In the genomic region with DNA sequence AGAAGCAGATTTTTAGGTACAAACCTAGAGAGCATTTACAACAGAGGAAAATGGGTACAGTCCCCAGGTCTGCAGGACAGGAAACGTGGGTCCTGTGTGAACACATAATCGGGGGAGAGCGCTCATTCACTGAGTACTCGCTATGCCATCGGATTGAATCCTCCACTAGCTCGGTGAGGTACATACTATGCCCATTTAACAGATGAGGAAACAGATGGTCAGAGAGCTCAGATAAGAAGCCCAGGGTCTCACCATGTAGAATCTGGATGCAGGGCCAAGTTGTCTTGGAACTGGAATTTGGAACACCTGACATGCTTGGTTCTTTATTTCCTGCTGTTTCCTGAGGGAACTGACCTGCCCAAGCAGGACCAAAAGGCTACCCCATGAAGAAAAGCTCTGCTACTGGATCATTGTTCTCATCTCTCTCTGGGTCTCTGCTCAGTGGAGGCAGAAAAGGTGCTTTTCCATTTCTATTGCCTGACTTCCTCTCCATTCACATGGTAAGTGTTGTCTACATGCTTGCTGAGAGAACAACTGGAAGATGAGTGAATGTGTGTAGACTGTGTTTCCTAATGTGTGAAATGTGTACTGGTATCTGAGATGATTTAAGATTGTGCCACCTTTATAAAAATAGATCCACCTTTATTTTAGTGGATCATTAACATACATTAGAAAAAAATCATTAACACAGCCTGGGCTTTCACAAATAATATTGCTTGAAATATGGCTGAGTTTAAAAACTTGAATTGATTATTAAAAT, we compare ENCODE assay signal across 18 cellular contexts.
DNase-seq lines count a peak whose midpoint lies in the region; ATAC-seq and TF ChIP-seq lines count a peak whose summit lies in the region.
"Had no signal": no experiment of that assay in that cellular context is flagged by ENCODE, and none has a peak within 500 bp of the region (broad histone marks: within the 10 kb centered on the region; RNA-seq: fewer than 3 reads in every experiment).

No MANE protein-coding gene starts in this region.

- no peak overlapping the region for H4K8ac ChIP-seq in H9 (replicated peaks; ENCODE audit: insufficient read length, low read depth, low read length)

- H4K91ac ChIP-seq in H9 (ENCODE audit: insufficient read length, low read depth, low read length), result no peak overlapping the region

- peaks cover 7 to 48% (median 29%) of the 10 kb centered on the region in 4 donors for H3K4me1 Mint-ChIP-seq in CD4-positive, CD25-positive, alpha-beta regulatory T cell
- peaks cover 27 to 39% of the 10 kb centered on the region in 2 experiments for H3K4me1 Mint-ChIP-seq in H9
- peaks cover 66% of the 10 kb centered on the region for H3K4me1 Mint-ChIP-seq in activated naive CD8-positive, alpha-beta T cell treated with anti-CD3 and anti-CD28 coated beads for 36 hours
- H3K4me1 Mint-ChIP-seq in memory B cell, result peaks cover 37% of the 10 kb centered on the region

- H3K36me3 ChIP-seq in CD4-positive, CD25-positive, alpha-beta regulatory T cell (ENCODE audit: control insufficient read depth, insufficient read depth, low read length), result peaks cover 46% of the 10 kb centered on the region
- H3K36me3 ChIP-seq: thyroid gland had no signal

- H3T11ph ChIP-seq in H9 (ENCODE audit: low read length), result no peak overlapping the region

- no peak overlapping the region for H2BK15ac ChIP-seq in H9 (ENCODE audit: low read depth, low read length)

- peaks cover 6% of the 10 kb centered on the region for H3K4me1 ChIP-seq in CD4-positive, CD25-positive, alpha-beta regulatory T cell (ENCODE audit: control insufficient read depth, insufficient read depth, low read length, poor library complexity, severe bottlenecking)
- peaks cover 6% of the 10 kb centered on the region; the same call in 1 of the 2 replicates for H3K4me1 ChIP-seq in H9 (ENCODE audit: insufficient read depth, low read length)

- H3K14ac ChIP-seq in H9 (ENCODE audit: insufficient read depth, low read length), result no peak overlapping the region

- ATAC-seq in CD4-positive, CD25-positive, alpha-beta regulatory T cell (ENCODE audit: low read depth in 2 of 2), result no peak
- ATAC-seq in memory B cell (ENCODE audit: low read depth) (no peak), GM18867 (IDR thresholded peaks at IDR 0.05; ENCODE audit: unreplicated experiment) (no peak), HG03571 (IDR thresholded peaks at IDR 0.05; ENCODE audit: unreplicated experiment) (no peak)
- ATAC-seq: activated CD4-positive, CD25-positive, alpha-beta regulatory T cell treated with anti-CD3 and anti-CD28 coated beads, Interleukin-2, amount 50 U/mL, for 24 hours had no signal

- no peak overlapping the region for H4K5ac ChIP-seq in H9 (ENCODE audit: insufficient read length, low read depth, low read length)

- H2AK5ac ChIP-seq in H9 (ENCODE audit: insufficient read length, low read length), result no peak overlapping the region

- H3K79me2 ChIP-seq in H9 (ENCODE audit: insufficient read depth, low read length), result no peaks in the 10 kb centered on the region

- H3K4ac ChIP-seq in H9 (ENCODE audit: low read depth, low read length), result no peak overlapping the region

- no peak overlapping the region for H2AFZ ChIP-seq in H9 (ENCODE audit: low read length)

- H3K27ac ChIP-seq in CD4-positive, CD25-positive, alpha-beta regulatory T cell (ENCODE audit: insufficient read depth, low read length, poor library complexity, severe bottlenecking), result no peak overlapping the region
- H3K27ac ChIP-seq in H9 (ENCODE audit: insufficient read length, low read depth, low read length), result peak overlapping the region; percentile 6
- H3K27ac ChIP-seq: KMS-11, SK-N-MC, thyroid gland had no signal

- H3K4me3 Mint-ChIP-seq in CD4-positive, CD25-positive, alpha-beta regulatory T cell, result no peak overlapping the region
- no peak overlapping the region for H3K4me3 Mint-ChIP-seq in H9
- H3K4me3 Mint-ChIP-seq in activated naive CD8-positive, alpha-beta T cell treated with anti-CD3 and anti-CD28 coated beads for 36 hours, result no peak overlapping the region
- no peak overlapping the region for H3K4me3 Mint-ChIP-seq in memory B cell
- H3K4me3 Mint-ChIP-seq: HFFc6 had no signal

- no peaks in the 10 kb centered on the region for H3K23me2 ChIP-seq in H9 (ENCODE audit: insufficient read length, low read depth, low read length, poor library complexity, severe bottlenecking)

- H3K9me3 Mint-ChIP-seq in CD4-positive, CD25-positive, alpha-beta regulatory T cell, result no peaks in the 10 kb centered on the region
- 0 out of 5 replicates have a peak, but pooled peaks cover 0 to 2% of the 10 kb centered on the region in 2 experiments for H3K9me3 Mint-ChIP-seq in H9
- peaks cover 2% of the 10 kb centered on the region for H3K9me3 Mint-ChIP-seq in activated naive CD8-positive, alpha-beta T cell treated with anti-CD3 and anti-CD28 coated beads for 36 hours
- no peaks in the 10 kb centered on the region for H3K9me3 Mint-ChIP-seq in memory B cell
- H3K9me3 Mint-ChIP-seq: HFFc6 had no signal

- DNase-seq in CD4-positive, CD25-positive, alpha-beta regulatory T cell, result no peak
- peak; percentile 44 for DNase-seq in H9
- no peak for DNase-seq in activated naive CD8-positive, alpha-beta T cell treated with anti-CD3 and anti-CD28 coated beads for 36 hours
- DNase-seq in memory B cell (ENCODE audit: low spot score in 2 of 2), result no peak
- DNase-seq in NK-92 (lab: John Stamatoyannopoulos, UW; ENCODE audit: unreplicated experiment), result no peak
- no peak for DNase-seq in DMS79 treated with DMSO at 0.1 percent for 48 hours (lab: John Stamatoyannopoulos, UW)
- DNase-seq: activated gamma-delta T cell; COR-L47; HFFc6; NCI-H2029; NK-92 treated with Interleukin-12 subunit alpha and Interleukin-12 subunit beta, amount 100 ng/mL, for 24 hours; T-helper 9 cell; thyroid gland had no signal

- H2BK20ac ChIP-seq in H9 (ENCODE audit: low read depth, low read length, poor library complexity, severe bottlenecking), result no peak overlapping the region

- H3K9ac ChIP-seq in H9 (ENCODE audit: extremely low read depth, insufficient read length, low read length), result no peak overlapping the region
- H3K9ac ChIP-seq: KMS-11 had no signal

- peaks cover 36% of the 10 kb centered on the region for H3K36me3 Mint-ChIP-seq in CD4-positive, CD25-positive, alpha-beta regulatory T cell
- H3K36me3 Mint-ChIP-seq in H9 (ENCODE audit: insufficient read depth in 1 of 3, low read depth in 3 of 3), result peaks cover 10 to 21% (median 15%) of the 10 kb centered on the region in 3 experiments; a peak in 6 of 7 replicates
- peaks cover 85% of the 10 kb centered on the region for H3K36me3 Mint-ChIP-seq in activated naive CD8-positive, alpha-beta T cell treated with anti-CD3 and anti-CD28 coated beads for 36 hours
- peaks cover 24% of the 10 kb centered on the region for H3K36me3 Mint-ChIP-seq in memory B cell

- no peak for TF ChIP-seq CTCF in H9 (conservative IDR thresholded peaks at IDR 0.05)

- H3K79me1 ChIP-seq in H9 (ENCODE audit: insufficient read depth, low read depth, low read length, poor library complexity, severe bottlenecking), result no peaks in the 10 kb centered on the region

- no peak overlapping the region for H3K56ac ChIP-seq in H9 (ENCODE audit: insufficient read length, low read depth, low read length)

- no peak overlapping the region for H2BK120ac ChIP-seq in H9 (ENCODE audit: low read depth, low read length, poor library complexity, severe bottlenecking)

- no peak overlapping the region for H2BK5ac ChIP-seq in H9 (ENCODE audit: insufficient read length, low read length)

- no CpG with 5 or more reads among the region's 6 CpGs for WGBS in H9 (ENCODE audit: extremely low coverage, insufficient read length, low lambda C conversion rate)

- peaks cover under 1% of the 10 kb centered on the region for H3K27me3 Mint-ChIP-seq in CD4-positive, CD25-positive, alpha-beta regulatory T cell
- H3K27me3 Mint-ChIP-seq in H9 (ENCODE audit: low read depth), result no peaks in the 10 kb centered on the region
- no peaks in the 10 kb centered on the region for H3K27me3 Mint-ChIP-seq in activated naive CD8-positive, alpha-beta T cell treated with anti-CD3 and anti-CD28 coated beads for 36 hours
- H3K27me3 Mint-ChIP-seq in memory B cell, result no peaks in the 10 kb centered on the region

- no peak overlapping the region for H3K4me2 ChIP-seq in H9 (ENCODE audit: insufficient read depth, insufficient read length, low read length)
- H3K4me2 ChIP-seq: KMS-11 had no signal

- H4K20me1 ChIP-seq in H9 (ENCODE audit: control insufficient read depth, insufficient read depth, insufficient read length), result no peaks in the 10 kb centered on the region

- H3K27ac Mint-ChIP-seq in CD4-positive, CD25-positive, alpha-beta regulatory T cell, result peak overlapping the region in 2 of 3 donors; percentile 71 to 85
- H3K27ac Mint-ChIP-seq in H9 (peak overlapping the region; percentile 19 to 68 (median 50); a peak in 5 of 7 replicates), memory B cell (peak overlapping the region; percentile 84)
- peak overlapping the region; percentile 79 for H3K27ac Mint-ChIP-seq in activated naive CD8-positive, alpha-beta T cell treated with anti-CD3 and anti-CD28 coated beads for 36 hours
- H3K27ac Mint-ChIP-seq: HFFc6 had no signal

- H3K18ac ChIP-seq in H9 (ENCODE audit: insufficient read length, low read depth, low read length), result no peak overlapping the region

- no peaks in the 10 kb centered on the region for H3K9me3 ChIP-seq in CD4-positive, CD25-positive, alpha-beta regulatory T cell (ENCODE audit: control insufficient read depth in 2 of 2, low read length in 2 of 2)
- H3K9me3 ChIP-seq in H9 (ENCODE audit: control insufficient read depth, low read depth, low read length), result no peaks in the 10 kb centered on the region
- H3K9me3 ChIP-seq: thyroid gland had no signal

- H3K23ac ChIP-seq in H9 (ENCODE audit: insufficient read length, low read depth, low read length), result no peak overlapping the region

- no peak overlapping the region for H2BK12ac ChIP-seq in H9 (ENCODE audit: insufficient read length, low read depth, low read length)

- H3K4me3 ChIP-seq in CD4-positive, CD25-positive, alpha-beta regulatory T cell (ENCODE audit: low read depth, low read length), result no peak overlapping the region
- H3K4me3 ChIP-seq: SK-N-MC, thyroid gland had no signal

- H3K27me3 ChIP-seq in CD4-positive, CD25-positive, alpha-beta regulatory T cell (ENCODE audit: control insufficient read depth, insufficient read depth, low read length), result no peaks in the 10 kb centered on the region
- H3K27me3 ChIP-seq in H9 (ENCODE audit: insufficient read depth, low read length), result no peaks in the 10 kb centered on the region
- H3K27me3 ChIP-seq: thyroid gland had no signal
